13 cellular contexts compared by ENCODE assay signal in genomic region chr4:109436504-109436903, GRCh38. TPM values are rescaled to one million over a fixed set of nuclear protein-coding genes. Genes with fewer than 3 reads are reported as not detected.
DNase-seq lines count a peak whose midpoint lies in the region; ATAC-seq, FAIRE-seq and TF ChIP-seq lines count a peak whose summit lies in the region.
"Had no signal": no experiment of that assay in that cellular context is flagged by ENCODE, and none has a peak within 500 bp of the region (broad histone marks: within the 10 kb centered on the region; RNA-seq: fewer than 3 reads in every experiment).

No MANE protein-coding gene starts in this region.

- no peaks in the 10 kb centered on the region for H3K9me3 Mint-ChIP-seq in effector memory CD8-positive, alpha-beta T cell
- H3K9me3 Mint-ChIP-seq in neural progenitor cell (no peaks in the 10 kb centered on the region), H9 (no peaks in the 10 kb centered on the region)

- H3K27me3 ChIP-seq in DND-41 (ENCODE audit: insufficient read depth, low read length, poor library complexity), result no peaks in the 10 kb centered on the region
- H3K27me3 ChIP-seq in Karpas-422 (ENCODE audit: low read length), result no peaks in the 10 kb centered on the region
- H3K27me3 ChIP-seq in neural progenitor cell, result no peaks in the 10 kb centered on the region
- no peaks in the 10 kb centered on the region for H3K27me3 ChIP-seq in H9 (ENCODE audit: insufficient read depth, low read length)

- H3K4me3 ChIP-seq in DND-41 (ENCODE audit: low read depth in 1 of 2, low read length in 2 of 2) (peak overlapping the region in 1 of 2 experiments; percentile 26; a peak in 1 of 4 replicates), Karpas-422 (ENCODE audit: low read length) (peak overlapping the region; percentile 86; the same call in 1 of the 2 replicates), neural progenitor cell (no peak overlapping the region)
- H3K4me3 ChIP-seq: thoracic aorta had no signal

- no peak for FAIRE-seq in GM19239 (lab: Jason Lieb, UNC)

- H3K9me3 ChIP-seq in DND-41 (ENCODE audit: insufficient read depth, low read length, severe bottlenecking) (no peaks in the 10 kb centered on the region), Karpas-422 (ENCODE audit: low read length) (no peaks in the 10 kb centered on the region), neural progenitor cell (ENCODE audit: low read depth) (no peaks in the 10 kb centered on the region), H9 (ENCODE audit: control insufficient read depth, low read depth, low read length) (no peaks in the 10 kb centered on the region)
- H3K9me3 ChIP-seq: thoracic aorta had no signal

- H3K23me2 ChIP-seq in H9 (ENCODE audit: insufficient read length, low read depth, low read length, poor library complexity, severe bottlenecking), result peaks cover 13% of the 10 kb centered on the region

- H4K20me1 ChIP-seq in DND-41 (ENCODE audit: insufficient read depth, low read length), result peaks cover 60% of the 10 kb centered on the region
- peaks cover 49% of the 10 kb centered on the region for H4K20me1 ChIP-seq in Karpas-422 (ENCODE audit: insufficient read depth, low read depth, low read length)
- peaks cover 71% of the 10 kb centered on the region for H4K20me1 ChIP-seq in neural progenitor cell (ENCODE audit: low read depth)
- H4K20me1 ChIP-seq in H9 (ENCODE audit: control insufficient read depth, insufficient read depth, insufficient read length), result no peaks in the 10 kb centered on the region

- no peaks in the 10 kb centered on the region for H3K9me2 ChIP-seq in Karpas-422 (replicated peaks; ENCODE audit: insufficient read depth, low read length)

- peak overlapping the region; percentile 85 to 87 for H3K27ac Mint-ChIP-seq in effector memory CD8-positive, alpha-beta T cell
- H3K27ac Mint-ChIP-seq in neural progenitor cell (no peak overlapping the region), H9 (0 out of 7 replicates have a peak overlapping the region, but pooled peaks of 1 of the 3 experiments have one; percentile 36)

- peaks cover 24 to 65% of the 10 kb centered on the region in 2 donors for H3K4me1 Mint-ChIP-seq in effector memory CD8-positive, alpha-beta T cell (ENCODE audit: low read depth in 2 of 2)
- peaks cover 32% of the 10 kb centered on the region for H3K4me1 Mint-ChIP-seq in neural progenitor cell
- H3K4me1 Mint-ChIP-seq in H9, result peaks cover 43 to 53% of the 10 kb centered on the region in 2 experiments

- no peaks in the 10 kb centered on the region; the same call in none of the 2 replicates for H3K36me3 ChIP-seq in DND-41 (ENCODE audit: insufficient read depth, low read length)
- no peaks in the 10 kb centered on the region for H3K36me3 ChIP-seq in Karpas-422 (ENCODE audit: insufficient read depth, low read length)
- no peaks in the 10 kb centered on the region for H3K36me3 ChIP-seq in neural progenitor cell
- H3K36me3 ChIP-seq: thoracic aorta had no signal

- H3K9ac ChIP-seq in DND-41 (ENCODE audit: low read depth, low read length), result 0 out of 2 replicates have a peak overlapping the region, but pooled peaks have one; percentile 67
- H3K9ac ChIP-seq in Karpas-422 (ENCODE audit: low read length), result peak overlapping the region; percentile 29
- H3K9ac ChIP-seq in neural progenitor cell, result no peak overlapping the region
- no peak overlapping the region for H3K9ac ChIP-seq in H9 (ENCODE audit: extremely low read depth, insufficient read length, low read length)

- DNase-seq in DND-41 (no peak), Karpas-422 (no peak), neural progenitor cell (ENCODE audit: low spot score) (no peak), NCI-H345 (lab: John Stamatoyannopoulos, UW) (no peak), GM19239 (ENCODE audit: insufficient read length, low spot score) (no peak), H9 (no peak)
- DNase-seq in effector memory CD8-positive, alpha-beta T cell, result no peak
- DNase-seq: activated CD4-positive, alpha-beta T cell treated with anti-CD3 and anti-CD28 coated beads, Interleukin-2, amount 50 U/mL, for 4 hours; effector CD4-positive, alpha-beta T cell; foreskin fibroblast; NCI-H187 had no signal

- no CpG with 5 or more reads among the region's 3 CpGs for WGBS in H9 (ENCODE audit: extremely low coverage, insufficient read length, low lambda C conversion rate)

- H2BK20ac ChIP-seq in H9 (ENCODE audit: low read depth, low read length, poor library complexity, severe bottlenecking), result no peak overlapping the region

- H2BK12ac ChIP-seq in H9 (ENCODE audit: insufficient read length, low read depth, low read length), result no peak overlapping the region

- H2BK15ac ChIP-seq in H9 (ENCODE audit: low read depth, low read length), result no peak overlapping the region

- H2BK5ac ChIP-seq in H9 (ENCODE audit: insufficient read length, low read length), result no peak overlapping the region

- no peak overlapping the region for H3K18ac ChIP-seq in H9 (ENCODE audit: insufficient read length, low read depth, low read length)

- H3K4me3 Mint-ChIP-seq in effector memory CD8-positive, alpha-beta T cell, result peak overlapping the region in 1 of 2 donors; percentile 80
- H3K4me3 Mint-ChIP-seq in neural progenitor cell (no peak overlapping the region), H9 (no peak overlapping the region)

- H4K8ac ChIP-seq in H9 (replicated peaks; ENCODE audit: insufficient read length, low read depth, low read length), result no peak overlapping the region

- H3K79me2 ChIP-seq in DND-41 (ENCODE audit: insufficient read depth, low read length), result peaks cover 89% of the 10 kb centered on the region
- H3K79me2 ChIP-seq in Karpas-422 (ENCODE audit: low read length), result peaks cover 82% of the 10 kb centered on the region
- peaks cover 85% of the 10 kb centered on the region for H3K79me2 ChIP-seq in neural progenitor cell (ENCODE audit: low read depth)
- H3K79me2 ChIP-seq in H9 (ENCODE audit: insufficient read depth, low read length), result peaks cover 28% of the 10 kb centered on the region

- H2BK120ac ChIP-seq in H9 (ENCODE audit: low read depth, low read length, poor library complexity, severe bottlenecking), result no peak overlapping the region

- H2AFZ ChIP-seq in DND-41 (ENCODE audit: low read depth, low read length), result no peak overlapping the region
- H2AFZ ChIP-seq in Karpas-422 (ENCODE audit: low read length), result no peak overlapping the region
- no peak overlapping the region for H2AFZ ChIP-seq in neural progenitor cell (replicated peaks)
- no peak overlapping the region for H2AFZ ChIP-seq in H9 (ENCODE audit: low read length)

- H3T11ph ChIP-seq in H9 (ENCODE audit: low read length), result no peak overlapping the region

- H3F3A ChIP-seq in neural progenitor cell (ENCODE audit: low read depth), result peaks cover 4% of the 10 kb centered on the region

- H3K4me2 ChIP-seq in DND-41 (ENCODE audit: insufficient read depth, low read length) (peak overlapping the region; percentile 81; the same call in 1 of the 2 replicates), Karpas-422 (ENCODE audit: low read depth, low read length, poor library complexity, severe bottlenecking) (peak overlapping the region; percentile 87), neural progenitor cell (peak overlapping the region; percentile 85), H9 (ENCODE audit: insufficient read depth, insufficient read length, low read length) (no peak overlapping the region)

- H2AK5ac ChIP-seq in H9 (ENCODE audit: insufficient read length, low read length), result no peak overlapping the region

- H3K56ac ChIP-seq in H9 (ENCODE audit: insufficient read length, low read depth, low read length), result no peak overlapping the region

- no peak overlapping the region for H4K5ac ChIP-seq in H9 (ENCODE audit: insufficient read length, low read depth, low read length)

- no peak for ATAC-seq in DND-41 (ENCODE audit: insufficient read depth, low read depth)
- no peak for ATAC-seq in effector memory CD8-positive, alpha-beta T cell (replicated peaks)
- ATAC-seq: Right ventricle myocardium inferior had no signal

- H3K27ac ChIP-seq in DND-41 (ENCODE audit: low read length) (peak overlapping the region; percentile 29; the same call in 1 of the 2 replicates), Karpas-422 (ENCODE audit: low read length) (peak overlapping the region; percentile 19; the same call in 1 of the 2 replicates), neural progenitor cell (no peak overlapping the region), H9 (ENCODE audit: insufficient read length, low read depth, low read length) (no peak overlapping the region)
- H3K27ac ChIP-seq: thoracic aorta had no signal

- peaks cover 4% of the 10 kb centered on the region for H3K36me3 Mint-ChIP-seq in effector memory CD8-positive, alpha-beta T cell (ENCODE audit: insufficient read depth)
- H3K36me3 Mint-ChIP-seq in neural progenitor cell (no peaks in the 10 kb centered on the region), H9 (ENCODE audit: insufficient read depth in 1 of 3, low read depth in 3 of 3) (no peaks in the 10 kb centered on the region)

- H3K4ac ChIP-seq in H9 (ENCODE audit: low read depth, low read length), result no peak overlapping the region

- H3K4me1 ChIP-seq in DND-41 (ENCODE audit: insufficient read depth, low read length) (peaks cover 45% of the 10 kb centered on the region), Karpas-422 (ENCODE audit: low read length) (peaks cover 77% of the 10 kb centered on the region), neural progenitor cell (peaks cover 33% of the 10 kb centered on the region), H9 (ENCODE audit: insufficient read depth, low read length) (peaks cover 2% of the 10 kb centered on the region; the same call in 1 of the 2 replicates)

- H3K79me1 ChIP-seq in H9 (ENCODE audit: insufficient read depth, low read depth, low read length, poor library complexity, severe bottlenecking), result peaks cover 5% of the 10 kb centered on the region

- H3K14ac ChIP-seq in H9 (ENCODE audit: insufficient read depth, low read length), result no peak overlapping the region

- no peak overlapping the region for H4K91ac ChIP-seq in H9 (ENCODE audit: insufficient read length, low read depth, low read length)

- TF ChIP-seq CTCF in DND-41 (IDR thresholded peaks at IDR 0.05; ENCODE audit: borderline replicate concordance, extremely low read depth, low read length, poor library complexity, severe bottlenecking) (no peak), neural progenitor cell (IDR thresholded peaks at IDR 0.05) (no peak), H9 (conservative IDR thresholded peaks at IDR 0.05) (no peak)

- no peaks in the 10 kb centered on the region for H3K27me3 Mint-ChIP-seq in effector memory CD8-positive, alpha-beta T cell
- H3K27me3 Mint-ChIP-seq in neural progenitor cell (ENCODE audit: insufficient read depth, low read depth), result peaks cover 4% of the 10 kb centered on the region
- H3K27me3 Mint-ChIP-seq in H9 (ENCODE audit: low read depth), result no peaks in the 10 kb centered on the region

- no peak overlapping the region for H3K23ac ChIP-seq in H9 (ENCODE audit: insufficient read length, low read depth, low read length)

RNA-seq across cellular contexts. Expression of gene SEC24B, which starts 2.9 kb away (rescaled TPM):
- 17.0 and 50.3 TPM in 2 replicates for total RNA-seq in Karpas-422 (2014; rRNA removed; shearing (Covaris generic); ENCODE audit: low replicate concordance)
- total RNA-seq in neural progenitor cell (ENCODE audit: low replicate concordance) (32.1 and 32.8 TPM in 2 replicates), H9 (2021) (26.9 and 27.1 TPM in 2 replicates)

Comparison
In these comparisons a context has a peak if more than half of its experiments do, and no peak if none do; other contexts are left out.
1. H3K27ac ChIP-seq: peak in DND-41 (single experiment) and Karpas-422 (single experiment); none in neural progenitor cell (single experiment) and H9 (single experiment).
2. H3K9ac ChIP-seq: peak in DND-41 (single experiment) and Karpas-422 (single experiment); none in neural progenitor cell (single experiment) and H9 (single experiment).